Comparison of ENCODE assay signal across 17 cellular contexts in the genomic region with DNA sequence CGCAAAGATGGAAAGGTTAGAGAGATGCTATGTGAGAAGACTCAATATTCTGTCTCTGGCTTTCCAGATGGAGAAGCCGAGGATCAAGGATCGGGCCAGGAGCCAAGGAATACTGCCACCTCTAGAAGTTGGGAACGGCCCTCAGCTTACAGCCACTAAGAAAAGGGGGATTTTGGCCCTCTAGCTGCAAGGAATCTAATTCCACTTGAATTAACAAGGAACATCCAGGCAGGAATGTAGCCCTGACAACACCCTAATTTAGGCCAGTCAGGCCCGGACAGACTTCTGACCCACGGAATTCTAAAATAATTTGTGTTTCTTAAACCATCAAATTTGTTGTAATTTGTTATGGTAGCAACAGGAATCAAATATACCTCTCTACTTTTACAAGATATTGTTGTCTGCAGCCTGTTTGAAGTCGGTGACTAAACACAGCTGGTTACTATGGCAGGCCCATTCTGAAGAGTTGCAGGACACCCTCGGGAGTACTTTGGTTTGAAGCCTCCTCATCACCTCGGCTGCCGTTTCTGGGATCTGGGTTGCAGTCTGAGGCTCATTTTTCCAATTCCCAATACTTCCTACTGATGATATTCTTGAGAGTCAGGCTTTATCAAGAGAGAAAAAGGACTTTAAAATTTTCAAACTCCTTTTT.
DNase-seq lines count a peak whose midpoint lies in the region; ATAC-seq and TF ChIP-seq lines count a peak whose summit lies in the region.
"Had no signal": no experiment of that assay in that cellular context is flagged by ENCODE, and none has a peak within 500 bp of the region (broad histone marks: within the 10 kb centered on the region; RNA-seq: fewer than 3 reads in every experiment).

No MANE protein-coding gene starts in this region.

- no peak for TF ChIP-seq CTCF in cardiac muscle cell (IDR thresholded peaks at IDR 0.05; ENCODE audit: low read depth, low read length)
- no peak for TF ChIP-seq CTCF in WTC11 (IDR thresholded peaks at IDR 0.05)
- no peak for TF ChIP-seq CTCF in tibial nerve (IDR thresholded peaks at IDR 0.05)

- H3K27ac ChIP-seq in cardiac muscle cell (no peak overlapping the region), tibial nerve (no peak overlapping the region)

- no peak overlapping the region for H3K4me3 Mint-ChIP-seq in WTC11
- H3K4me3 Mint-ChIP-seq: B cell had no signal

- H3K4me3 ChIP-seq in cardiac muscle cell (no peak overlapping the region), tibial nerve (no peak overlapping the region)

- H3K36me3 Mint-ChIP-seq in WTC11: no peaks in the 10 kb centered on the region

- CTCF ChIA-PET in WTC11 (lab: Charles Lee): no interaction called here

- ATAC-seq in left cardiac atrium (no peak), WTC11 (peak; percentile 86)

- H3K36me3 ChIP-seq in cardiac muscle cell (no peaks in the 10 kb centered on the region), tibial nerve (no peaks in the 10 kb centered on the region)

- intact Hi-C loops in left cardiac atrium (cut with DNase I): no loop called here

- H3K27ac Mint-ChIP-seq in WTC11: 0 out of 2 replicates have a peak overlapping the region, but pooled peaks have one; percentile 16
- H3K27ac Mint-ChIP-seq: B cell had no signal

- WGBS in tibial nerve, 2 donors: 68 to 69% methylated on average over 10 of the region's 10 CpGs

- H3K9me3 Mint-ChIP-seq in WTC11: no peaks in the 10 kb centered on the region

- no peaks in the 10 kb centered on the region for H3K27me3 ChIP-seq in cardiac muscle cell
- no peaks in the 10 kb centered on the region for H3K27me3 ChIP-seq in tibial nerve

- TF ChIP-seq EP300 in tibial nerve (IDR thresholded peaks at IDR 0.05): no peak

- no peaks in the 10 kb centered on the region for H3K27me3 Mint-ChIP-seq in WTC11 (ENCODE audit: low read depth)
- H3K27me3 Mint-ChIP-seq: B cell had no signal

- TF ChIP-seq POLR2A in tibial nerve (IDR thresholded peaks at IDR 0.05): no peak

- POLR2A ChIA-PET in WTC11 (lab: Charles Lee): no interaction called here

- DNase-seq in cardiac muscle cell (ENCODE audit: low read depth in 1 of 2, low spot score in 1 of 2): peak; percentile 20 to 32
- no peak for DNase-seq in left cardiac atrium
- DNase-seq in WTC11 (ENCODE audit: low spot score): no peak
- peak; percentile 62 for DNase-seq in islet precursor cell
- no peak for DNase-seq in stimulated activated CD4-positive, alpha-beta T cell treated with anti-CD3 and anti-CD28 coated beads, Interleukin-2, amount 100 ng/mL, for 48 hours
- no peak for DNase-seq in tibial nerve (ENCODE audit: low spot score in 2 of 2)
- no peak for DNase-seq in inferior parietal cortex (ENCODE audit: extremely low spot score)
- DNase-seq: COR-L47, DMS 273 treated with DMSO at 0.1 percent for 48 hours, GF-D8, HCEC 1CT, NCI-H1105 treated with DMSO at 0.1 percent for 48 hours, NCI-H1930, NCI-H2171 treated with DMSO at 0.1 percent for 48 hours, Right ventricle myocardium superior, SK-N-SH had no signal

- no peaks in the 10 kb centered on the region for H3K9me3 ChIP-seq in cardiac muscle cell (ENCODE audit: low read depth)
- H3K9me3 ChIP-seq in tibial nerve: no peaks in the 10 kb centered on the region
- H3K9me3 ChIP-seq: SK-N-SH had no signal

- H3K4me1 ChIP-seq in cardiac muscle cell (ENCODE audit: low read depth): no peaks in the 10 kb centered on the region
- H3K4me1 ChIP-seq in tibial nerve: no peaks in the 10 kb centered on the region

- H3K4me1 Mint-ChIP-seq in WTC11: 0 out of 2 replicates have a peak, but pooled peaks cover 4% of the 10 kb centered on the region
- H3K4me1 Mint-ChIP-seq: B cell had no signal

TF ChIP-seq in WTC11, 78 proteins besides CTCF, POLR2A, EP300 and RAD21 (continues in another document):
- TF ChIP-seq ZNF671 (CRISPR knock-in tag; IDR thresholded peaks at IDR 0.05) (no peak), MXD4 (CRISPR knock-in tag; IDR thresholded peaks at IDR 0.05; ENCODE audit: borderline replicate concordance) (no peak), SMAD3 (CRISPR knock-in tag; IDR thresholded peaks at IDR 0.05; ENCODE audit: borderline replicate concordance) (no peak)
- TF ChIP-seq, protein P1, sequence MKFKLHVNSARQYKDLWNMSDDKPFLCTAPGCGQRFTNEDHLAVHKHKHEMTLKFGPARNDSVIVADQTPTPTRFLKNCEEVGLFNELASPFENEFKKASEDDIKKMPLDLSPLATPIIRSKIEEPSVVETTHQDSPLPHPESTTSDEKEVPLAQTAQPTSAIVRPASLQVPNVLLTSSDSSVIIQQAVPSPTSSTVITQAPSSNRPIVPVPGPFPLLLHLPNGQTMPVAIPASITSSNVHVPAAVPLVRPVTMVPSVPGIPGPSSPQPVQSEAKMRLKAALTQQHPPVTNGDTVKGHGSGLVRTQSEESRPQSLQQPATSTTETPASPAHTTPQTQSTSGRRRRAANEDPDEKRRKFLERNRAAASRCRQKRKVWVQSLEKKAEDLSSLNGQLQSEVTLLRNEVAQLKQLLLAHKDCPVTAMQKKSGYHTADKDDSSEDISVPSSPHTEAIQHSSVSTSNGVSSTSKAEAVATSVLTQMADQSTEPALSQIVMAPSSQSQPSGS (CRISPR knock-in tag; IDR thresholded peaks at IDR 0.05; ENCODE audit: borderline replicate concordance, low read depth): no peak
- TF ChIP-seq, protein P2, sequence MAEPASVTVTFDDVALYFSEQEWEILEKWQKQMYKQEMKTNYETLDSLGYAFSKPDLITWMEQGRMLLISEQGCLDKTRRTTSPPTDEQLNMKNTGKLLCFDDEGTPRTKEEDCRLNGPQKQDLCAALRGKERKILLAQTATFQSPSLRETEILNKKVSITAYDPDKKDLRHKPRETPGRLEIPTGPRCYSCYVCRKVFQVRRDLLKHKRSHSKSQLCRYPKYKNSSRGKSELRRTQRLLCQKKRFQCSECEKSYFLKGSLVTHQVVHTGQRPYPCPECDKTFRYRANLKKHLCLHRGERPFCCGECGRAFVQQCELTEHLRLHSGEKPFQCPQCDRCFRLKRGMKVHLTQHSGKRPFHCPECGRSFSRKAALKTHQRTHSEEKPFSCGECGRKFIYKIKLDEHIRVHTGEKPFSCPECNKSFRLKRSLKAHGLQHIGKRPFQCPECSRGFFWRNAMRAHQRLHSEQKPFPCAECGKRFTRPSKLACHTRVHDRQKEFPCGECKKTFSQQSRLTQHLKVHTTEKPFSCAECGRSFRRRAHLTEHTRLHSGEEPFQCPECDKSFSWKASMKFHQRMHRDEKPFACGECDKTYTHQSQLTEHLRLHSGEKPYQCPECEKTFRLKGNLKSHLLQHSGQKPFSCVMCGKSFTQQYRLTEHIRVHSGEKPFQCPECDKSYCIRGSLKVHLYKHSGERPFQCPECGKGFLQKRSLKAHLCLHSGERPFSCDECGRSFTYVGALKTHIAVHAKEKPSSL (CRISPR knock-in tag; conservative IDR thresholded peaks at IDR 0.05): no peak
- TF ChIP-seq, protein P3, sequence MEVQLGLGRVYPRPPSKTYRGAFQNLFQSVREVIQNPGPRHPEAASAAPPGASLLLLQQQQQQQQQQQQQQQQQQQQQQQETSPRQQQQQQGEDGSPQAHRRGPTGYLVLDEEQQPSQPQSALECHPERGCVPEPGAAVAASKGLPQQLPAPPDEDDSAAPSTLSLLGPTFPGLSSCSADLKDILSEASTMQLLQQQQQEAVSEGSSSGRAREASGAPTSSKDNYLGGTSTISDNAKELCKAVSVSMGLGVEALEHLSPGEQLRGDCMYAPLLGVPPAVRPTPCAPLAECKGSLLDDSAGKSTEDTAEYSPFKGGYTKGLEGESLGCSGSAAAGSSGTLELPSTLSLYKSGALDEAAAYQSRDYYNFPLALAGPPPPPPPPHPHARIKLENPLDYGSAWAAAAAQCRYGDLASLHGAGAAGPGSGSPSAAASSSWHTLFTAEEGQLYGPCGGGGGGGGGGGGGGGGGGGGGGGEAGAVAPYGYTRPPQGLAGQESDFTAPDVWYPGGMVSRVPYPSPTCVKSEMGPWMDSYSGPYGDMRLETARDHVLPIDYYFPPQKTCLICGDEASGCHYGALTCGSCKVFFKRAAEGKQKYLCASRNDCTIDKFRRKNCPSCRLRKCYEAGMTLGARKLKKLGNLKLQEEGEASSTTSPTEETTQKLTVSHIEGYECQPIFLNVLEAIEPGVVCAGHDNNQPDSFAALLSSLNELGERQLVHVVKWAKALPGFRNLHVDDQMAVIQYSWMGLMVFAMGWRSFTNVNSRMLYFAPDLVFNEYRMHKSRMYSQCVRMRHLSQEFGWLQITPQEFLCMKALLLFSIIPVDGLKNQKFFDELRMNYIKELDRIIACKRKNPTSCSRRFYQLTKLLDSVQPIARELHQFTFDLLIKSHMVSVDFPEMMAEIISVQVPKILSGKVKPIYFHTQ (CRISPR knock-in tag; IDR thresholded peaks at IDR 0.05): no peak
- TF ChIP-seq, protein P4, sequence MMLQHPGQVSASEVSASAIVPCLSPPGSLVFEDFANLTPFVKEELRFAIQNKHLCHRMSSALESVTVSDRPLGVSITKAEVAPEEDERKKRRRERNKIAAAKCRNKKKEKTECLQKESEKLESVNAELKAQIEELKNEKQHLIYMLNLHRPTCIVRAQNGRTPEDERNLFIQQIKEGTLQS (CRISPR knock-in tag; conservative IDR thresholded peaks at IDR 0.05): no peak

Comparison
In these comparisons a context has a peak if more than half of its experiments do, and no peak if none do; other contexts are left out.
1. DNase-seq: peak in cardiac muscle cell (2 of 2) and islet precursor cell (single experiment); none in left cardiac atrium (single experiment), WTC11 (single experiment), stimulated activated CD4-positive, alpha-beta T cell treated with anti-CD3 and anti-CD28 coated beads, Interleukin-2, amount 100 ng/mL, for 48 hours (0 of 2), tibial nerve (0 of 2) and inferior parietal cortex (single experiment).